In the genomic region with DNA sequence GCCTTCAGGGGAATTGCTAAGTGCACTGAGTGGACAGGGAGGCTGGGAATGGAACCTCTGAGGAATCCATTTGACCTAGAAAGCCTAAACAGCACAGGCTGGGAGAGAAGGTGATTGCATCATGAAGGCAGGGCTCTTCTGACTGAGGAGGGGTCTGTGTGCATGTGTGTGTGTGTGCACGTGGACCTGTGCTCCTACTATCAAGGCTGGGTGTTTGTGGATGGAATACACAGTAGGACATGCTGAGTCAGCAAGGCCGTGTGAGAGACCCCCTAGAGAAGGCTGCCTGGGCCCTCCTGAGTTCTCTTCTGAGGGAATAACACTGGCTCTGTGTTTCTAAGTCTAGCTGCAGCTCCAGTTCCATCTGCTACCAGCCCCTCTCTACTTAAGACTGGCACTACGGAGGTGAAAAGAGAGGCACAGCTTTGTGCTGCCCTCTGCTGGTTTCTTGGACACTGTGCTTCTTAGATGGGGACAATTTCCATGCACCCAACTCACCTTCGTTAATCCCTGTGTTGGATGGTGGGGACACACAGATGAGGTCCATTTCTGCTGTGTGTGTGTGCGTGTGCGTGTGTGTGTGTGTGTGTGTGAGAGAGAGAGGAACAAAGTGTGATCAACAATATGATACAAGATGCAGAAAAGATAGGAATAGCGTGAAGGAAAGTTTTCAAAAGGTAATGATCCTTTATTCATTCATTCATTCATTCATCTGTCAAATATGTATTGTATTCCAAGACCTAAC, we compare ENCODE assay signal across 9 cellular contexts. TPM values are rescaled to one million over a fixed set of nuclear protein-coding genes. Genes with fewer than 3 reads are reported as not detected.
DNase-seq lines count a peak whose midpoint lies in the region; ATAC-seq and TF ChIP-seq lines count a peak whose summit lies in the region.
"Had no signal": no experiment of that assay in that cellular context is flagged by ENCODE, and none has a peak within 500 bp of the region (broad histone marks: within the 10 kb centered on the region; RNA-seq: fewer than 3 reads in every experiment).

No MANE protein-coding gene starts in this region.

- H3K27me3 Mint-ChIP-seq in Calu3 (ENCODE audit: unreplicated experiment): peaks cover 37% of the 10 kb centered on the region

- POLR2A ChIA-PET in PC-9 (lab: Charles Lee; ENCODE audit: unreplicated experiment): interaction anchor here (0.6 kb wide), 1 partner anchor 494 kb away, joined by 5 read pairs; no protein-coding TSS in a partner anchor

- no peak overlapping the region for H2BK15ac ChIP-seq in neuronal stem cell (ENCODE audit: low read length)

- H3K4me1 ChIP-seq in PC-9 (replicated peaks; ENCODE audit: insufficient read depth): peaks cover 20% of the 10 kb centered on the region
- peaks cover 7 to 16% of the 10 kb centered on the region in 2 donors for H3K4me1 ChIP-seq in neuronal stem cell (ENCODE audit: control insufficient read depth in 2 of 2, insufficient read depth in 1 of 2, low read depth in 1 of 2, low read length in 2 of 2)

- no peaks in the 10 kb centered on the region; the same call in 1 of the 2 replicates for H3K9me3 ChIP-seq in PC-9 (ENCODE audit: insufficient read depth, low read depth)
- H3K9me3 ChIP-seq in neuronal stem cell (replicated peaks in 1 of 2; ENCODE audit: control insufficient read depth in 2 of 2, insufficient read depth in 1 of 2, low read depth in 1 of 2, low read length in 2 of 2): no peaks in the 10 kb centered on the region

- TF ChIP-seq CTCF in Calu3 (IDR thresholded peaks at IDR 0.05; ENCODE audit: unreplicated experiment) (peak; percentile 69), PC-9 (conservative IDR thresholded peaks at IDR 0.05) (peak; percentile 91), fibroblast of mammary gland (conservative IDR thresholded peaks at IDR 0.05; ENCODE audit: control insufficient read depth, insufficient read depth, low read depth, low read length) (peak; percentile 92)

- no TSS peak for BruUV-seq in Calu3 (replicated peaks; lab: Mats Ljungman, UMichigan)
- no TSS peak for BruUV-seq in PC-9 (replicated peaks; lab: Mats Ljungman, UMichigan)

- no peak overlapping the region for H2BK120ac ChIP-seq in neuronal stem cell (ENCODE audit: low read depth, low read length)

- no peak overlapping the region for H3K23ac ChIP-seq in neuronal stem cell (ENCODE audit: low read depth, low read length, poor library complexity)

- peaks cover 5% of the 10 kb centered on the region for H3F3A ChIP-seq in PC-9 (ENCODE audit: insufficient read depth, low read depth)

- no peaks in the 10 kb centered on the region for H3K4me1 Mint-ChIP-seq in Calu3 (ENCODE audit: low read depth, unreplicated experiment)

- H3K79me2 ChIP-seq in PC-9 (ENCODE audit: low read depth): no peaks in the 10 kb centered on the region

- H3K4me3 ChIP-seq in PC-9 (no peak overlapping the region), fibroblast of mammary gland (ENCODE audit: control insufficient read depth, low read depth, low read length) (no peak overlapping the region), neuronal stem cell (ENCODE audit: low read length in 2 of 2) (no peak overlapping the region)

- H3K4ac ChIP-seq in neuronal stem cell (ENCODE audit: low read length): no peak overlapping the region

- no CpG with 5 or more reads among the region's 7 CpGs for WGBS in neuronal stem cell (ENCODE audit: extremely low coverage in 2 of 2, insufficient read length in 2 of 2, insufficient replicate concordance in 1 of 2), 2 donors

- H3K27ac Mint-ChIP-seq in Calu3 (ENCODE audit: unreplicated experiment): no peak overlapping the region

- H4K20me1 ChIP-seq in PC-9 (ENCODE audit: insufficient read depth): no peaks in the 10 kb centered on the region

- no peaks in the 10 kb centered on the region for H3K36me3 Mint-ChIP-seq in Calu3 (ENCODE audit: insufficient read depth, unreplicated experiment)

- H3K79me1 ChIP-seq in neuronal stem cell (ENCODE audit: low read depth, low read length): no peaks in the 10 kb centered on the region

- H3K27me3 ChIP-seq in PC-9 (ENCODE audit: insufficient read depth, low read depth) (peaks cover 4% of the 10 kb centered on the region; the same call in 1 of the 2 replicates), neuronal stem cell (ENCODE audit: control insufficient read depth in 3 of 3, insufficient read depth in 3 of 3, low read depth in 1 of 3, low read length in 3 of 3) (peaks cover 0 to 13% (median 0%) of the 10 kb centered on the region in 3 experiments)

- H3K18ac ChIP-seq in neuronal stem cell (ENCODE audit: low read length): no peak overlapping the region

- no peak overlapping the region for H3K9ac ChIP-seq in neuronal stem cell (ENCODE audit: low read depth, low read length, poor library complexity)

- H4K8ac ChIP-seq in neuronal stem cell (ENCODE audit: low read depth, low read length): no peak overlapping the region

- peak overlapping the region; percentile 37; the same call in 1 of the 2 replicates for H3K4me2 ChIP-seq in PC-9
- H3K4me2 ChIP-seq in neuronal stem cell (ENCODE audit: insufficient read depth, low read length, poor library complexity, severe bottlenecking): no peak overlapping the region

- H3K9me3 Mint-ChIP-seq in Calu3 (ENCODE audit: low read depth, unreplicated experiment): peaks cover 2% of the 10 kb centered on the region

- CTCF ChIA-PET in Calu3 (lab: Charles Lee): interaction anchor here (0.7 to 1.3 kb wide), 7 partner anchors 79 to 283 kb away, joined by 3 to 4 read pairs (median 3); a partner anchor contains a TSS
- CTCF ChIA-PET in PC-9 (lab: Charles Lee): interaction anchor here (0.5 to 1.2 kb wide), 10 partner anchors 17 to 449 kb away, joined by 3 to 5 read pairs (median 3); a partner anchor contains a TSS

- H3K36me3 ChIP-seq in PC-9 (ENCODE audit: low read depth) (no peaks in the 10 kb centered on the region), neuronal stem cell (replicated peaks in 1 of 2; ENCODE audit: control insufficient read depth in 2 of 2, insufficient read depth in 2 of 2, low read length in 2 of 2) (no peaks in the 10 kb centered on the region)

- H3K9me2 ChIP-seq in PC-9 (ENCODE audit: insufficient read depth): no peaks in the 10 kb centered on the region

- no peak overlapping the region for H2BK5ac ChIP-seq in neuronal stem cell (ENCODE audit: low read length)

- H2BK12ac ChIP-seq in neuronal stem cell (ENCODE audit: low read length): no peak overlapping the region

- intact Hi-C loops in Calu3 (cut with micrococcal nuclease; ENCODE audit: unreplicated experiment) (loop anchor here (2.0 to 5.0 kb wide), 2 partner anchors 102 to 193 kb away; no protein-coding TSS in a partner anchor), PC-9 (cut with micrococcal nuclease; ENCODE audit: unreplicated experiment) (loop anchor here (1.0 to 2.0 kb wide), 2 partner anchors 103 to 278 kb away; no protein-coding TSS in a partner anchor)

- DNase-seq in Calu3: peak; percentile 73
- peak; percentile 67 for DNase-seq in LHCN-M2 (ENCODE audit: low read depth)
- peak; percentile 45 to 65 for DNase-seq in PC-9
- DNase-seq in activated T-cell treated with anti-CD3 and anti-CD28 coated beads for 4 hours: peak; percentile 59
- peak; percentile 87 for DNase-seq in fibroblast of mammary gland (ENCODE audit: low read depth)
- DNase-seq in neuronal stem cell (ENCODE audit: low spot score): peak; percentile 77
- DNase-seq in superior temporal gyrus (ENCODE audit: extremely low spot score): peak; percentile 86

- H2AFZ ChIP-seq in PC-9: no peak overlapping the region
- peak overlapping the region; percentile 70 for H2AFZ ChIP-seq in neuronal stem cell (ENCODE audit: low read length)

- H3K4me3 Mint-ChIP-seq in Calu3 (ENCODE audit: low read depth, unreplicated experiment): no peak overlapping the region

- no peak overlapping the region for H3K14ac ChIP-seq in neuronal stem cell (ENCODE audit: low read length)

- H3K27ac ChIP-seq in PC-9: no peak overlapping the region
- H3K27ac ChIP-seq in neuronal stem cell (replicated peaks; ENCODE audit: low read length): no peak overlapping the region

- H2AK5ac ChIP-seq in neuronal stem cell (ENCODE audit: low read depth, low read length): no peak overlapping the region

- no peak overlapping the region for H4K91ac ChIP-seq in neuronal stem cell (ENCODE audit: low read depth, low read length, poor library complexity)

- ATAC-seq in GM21529 (IDR thresholded peaks at IDR 0.05; ENCODE audit: unreplicated experiment): peak; percentile 84

RNA-seq across cellular contexts. Expression of a gene that starts 6.2 kb away (rescaled TPM):
- total RNA-seq in Calu3 (2022) (104 and 108 TPM in 2 replicates), LHCN-M2 (2014; rRNA removed) (46.6 and 55.2 TPM in 2 replicates), PC-9 (2021) (71.1 and 95.4 TPM in 2 replicates)
- 15.9 TPM for polyA plus RNA-seq in LHCN-M2 (2012)
- 22.0 TPM for polyA plus RNA-seq in neuronal stem cell (2013, experiment 1 of 2)
- 21.4 TPM for polyA plus RNA-seq in neuronal stem cell (2013, experiment 2 of 2)

RNA-seq across cellular contexts. Expression of a gene that starts 53.5 kb away (rescaled TPM):
- total RNA-seq in Calu3 (2022) (not detected in 2 replicates), LHCN-M2 (2014; rRNA removed) (0.17 TPM in 1 of 2 replicates, not detected in the other), PC-9 (2021) (0.45 TPM in 1 of 2 replicates, not detected in the other)
- not detected for polyA plus RNA-seq in LHCN-M2 (2012)
- 0.17 TPM for polyA plus RNA-seq in neuronal stem cell (2013, experiment 1 of 2)
- polyA plus RNA-seq in neuronal stem cell (2013, experiment 2 of 2): 0.37 TPM
- total RNA-seq: T-helper 2 cell treated with Interferon-gamma antibody and Interleukin-4, amounts not matched to agents 100 ng/mL and 5 ng/mL, for 36 hours had no signal

RNA-seq across cellular contexts. Expression of a gene that starts 57.0 kb away (rescaled TPM):
- total RNA-seq in Calu3 (2022): 33.9 and 34.5 TPM in 2 replicates
- 41.2 and 42.1 TPM in 2 replicates for total RNA-seq in LHCN-M2 (2014; rRNA removed)
- 24.6 TPM for polyA plus RNA-seq in LHCN-M2 (2012)
- total RNA-seq in PC-9 (2021): 47.0 and 50.3 TPM in 2 replicates
- 57.7 TPM for polyA plus RNA-seq in neuronal stem cell (2013, experiment 1 of 2)
- polyA plus RNA-seq in neuronal stem cell (2013, experiment 2 of 2): 60.0 TPM
